1 cellular context compared by ENCODE assay signal in the genomic region with DNA sequence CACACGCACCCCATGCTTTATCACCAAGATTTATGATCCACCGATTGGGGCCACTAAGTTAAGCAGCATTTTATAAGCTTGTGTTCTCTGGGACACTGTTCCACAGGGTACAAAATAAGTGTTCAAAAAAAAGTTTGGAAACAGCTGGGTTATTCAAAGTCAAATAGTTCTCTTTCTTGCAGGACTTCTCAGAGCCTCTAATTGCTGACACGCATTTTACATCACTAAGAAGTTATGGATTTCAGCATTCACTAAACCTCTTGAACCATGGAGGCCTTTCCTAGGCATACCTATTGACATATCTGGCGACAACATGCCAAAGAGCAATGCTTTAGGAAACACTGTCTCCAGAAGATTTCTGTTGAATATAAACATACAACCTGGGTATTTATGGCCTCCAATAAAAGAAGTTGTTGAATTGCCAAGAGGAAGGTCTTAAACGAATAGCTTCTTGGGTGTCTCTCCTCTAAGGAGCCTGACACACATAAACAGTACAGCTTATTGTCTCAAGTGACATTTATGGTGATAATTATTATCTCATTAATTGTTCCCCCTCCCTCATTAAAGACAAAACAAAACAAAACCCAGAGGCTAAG.
TF ChIP-seq lines count a peak whose summit lies in the region.

No MANE protein-coding gene starts in this region.

TF ChIP-seq in HepG2, 621 proteins besides CTCF, POLR2A, EP300 and RAD21 (continued from another document):
- no peak for TF ChIP-seq ZSCAN5A (CRISPR knock-in tag; IDR thresholded peaks at IDR 0.05; ENCODE audit: borderline replicate concordance)
